Comparison of ENCODE assay signal across 8 cellular contexts in genomic region chr4:87679449-87680169, GRCh38. TPM values are rescaled to one million over a fixed set of nuclear protein-coding genes. Genes with fewer than 3 reads are reported as not detected.
DNase-seq lines count a peak whose midpoint lies in the region; ATAC-seq and TF ChIP-seq lines count a peak whose summit lies in the region.

No MANE protein-coding gene starts in this region.

- H3K4me3 ChIP-seq in H7 (ENCODE audit: insufficient read depth, low read depth, low read length), result no peak overlapping the region

- H3K27me3 Mint-ChIP-seq in CD14-positive monocyte (ENCODE audit: low read depth in 3 of 3), result peaks cover 0 to 2% (median 1%) of the 10 kb centered on the region in 3 donors
- H3K27me3 Mint-ChIP-seq in activated naive CD4-positive, alpha-beta T cell treated with anti-CD3 and anti-CD28 coated beads, Interleukin-2, amount 10 ng/mL, durations not matched to agents 7 days and 5 days, result no peaks in the 10 kb centered on the region
- peaks cover 6% of the 10 kb centered on the region for H3K27me3 Mint-ChIP-seq in osteocyte (ENCODE audit: unreplicated experiment)

- DNase-seq in CD14-positive monocyte (ENCODE audit: low spot score) (no peak), H7 (peak; percentile 40), NCI-H748 (lab: John Stamatoyannopoulos, UW; ENCODE audit: unreplicated experiment) (peak; percentile 38), globus pallidus (ENCODE audit: low spot score) (peak; percentile 85), osteocyte (ENCODE audit: extremely low spot score, unreplicated experiment) (no peak)
- DNase-seq in activated naive CD4-positive, alpha-beta T cell treated with anti-CD3 and anti-CD28 coated beads, Interleukin-2, amount 10 ng/mL, durations not matched to agents 7 days and 5 days, result peak; percentile 34

- H3K36me3 Mint-ChIP-seq in CD14-positive monocyte (no peaks in the 10 kb centered on the region), osteocyte (ENCODE audit: unreplicated experiment) (no peaks in the 10 kb centered on the region)
- no peaks in the 10 kb centered on the region for H3K36me3 Mint-ChIP-seq in activated naive CD4-positive, alpha-beta T cell treated with anti-CD3 and anti-CD28 coated beads, Interleukin-2, amount 10 ng/mL, durations not matched to agents 7 days and 5 days

- CTCF ChIA-PET in activated naive CD4-positive, alpha-beta T cell treated with anti-CD3 and anti-CD28 coated beads, Interleukin-2, amount 10 ng/mL, durations not matched to agents 7 days and 5 days (lab: Charles Lee), result interaction anchor here (1.0 to 2.9 kb wide), 5 partner anchors 13 to 171 kb away, joined by 3 to 20 read pairs (median 3); no protein-coding TSS in a partner anchor

- ATAC-seq in HG02938 (IDR thresholded peaks at IDR 0.05; ENCODE audit: unreplicated experiment) (no peak), GM21619 (IDR thresholded peaks at IDR 0.05; ENCODE audit: unreplicated experiment) (no peak)

- H3K9me3 Mint-ChIP-seq in CD14-positive monocyte (peaks cover 0 to 7% (median 6%) of the 10 kb centered on the region in 7 donors), osteocyte (ENCODE audit: unreplicated experiment) (peaks cover 10% of the 10 kb centered on the region)
- no peaks in the 10 kb centered on the region for H3K9me3 Mint-ChIP-seq in activated naive CD4-positive, alpha-beta T cell treated with anti-CD3 and anti-CD28 coated beads, Interleukin-2, amount 10 ng/mL, durations not matched to agents 7 days and 5 days

- peak; percentile 94 for TF ChIP-seq CTCF in CD14-positive monocyte (IDR thresholded peaks at IDR 0.05)
- peak; percentile 89 for TF ChIP-seq CTCF in osteocyte (IDR thresholded peaks at IDR 0.05)

- H3K36me3 ChIP-seq in H7 (replicated peaks; ENCODE audit: control insufficient read depth, insufficient read depth, low read length), result no peaks in the 10 kb centered on the region

- intact Hi-C loops in CD14-positive monocyte (cut with micrococcal nuclease), result loop anchor here (5.0 to 10.0 kb wide), 5 partner anchors 155 to 535 kb away; partner anchors contain the start of gene MEPE (in 1 of the 2)

- H3K27me3 ChIP-seq in H7 (ENCODE audit: control insufficient read depth, insufficient read depth, low read length), result no peaks in the 10 kb centered on the region

- H3K4me1 Mint-ChIP-seq in CD14-positive monocyte (no peaks in the 10 kb centered on the region), osteocyte (ENCODE audit: unreplicated experiment) (peaks cover 5% of the 10 kb centered on the region)
- no peaks in the 10 kb centered on the region for H3K4me1 Mint-ChIP-seq in activated naive CD4-positive, alpha-beta T cell treated with anti-CD3 and anti-CD28 coated beads, Interleukin-2, amount 10 ng/mL, durations not matched to agents 7 days and 5 days

- no peak overlapping the region for H3K27ac Mint-ChIP-seq in CD14-positive monocyte
- no peak overlapping the region for H3K27ac Mint-ChIP-seq in activated naive CD4-positive, alpha-beta T cell treated with anti-CD3 and anti-CD28 coated beads, Interleukin-2, amount 10 ng/mL, durations not matched to agents 7 days and 5 days
- no peak overlapping the region for H3K27ac Mint-ChIP-seq in osteocyte (ENCODE audit: unreplicated experiment)

- H3K4me3 Mint-ChIP-seq in CD14-positive monocyte (no peak overlapping the region), osteocyte (ENCODE audit: unreplicated experiment) (no peak overlapping the region)
- no peak overlapping the region for H3K4me3 Mint-ChIP-seq in activated naive CD4-positive, alpha-beta T cell treated with anti-CD3 and anti-CD28 coated beads, Interleukin-2, amount 10 ng/mL, durations not matched to agents 7 days and 5 days

RNA-seq across cellular contexts. Expression of gene DMP1, which starts 29.5 kb away (rescaled TPM):
- not detected for polyA plus RNA-seq in CD14-positive monocyte
- total RNA-seq in H7 (2014; rRNA removed; shearing (Covaris generic)), result not detected in 2 replicates
- total RNA-seq in osteocyte, result not detected in 2 replicates

Comparison
In these comparisons a context has a peak if more than half of its experiments do, and no peak if none do; other contexts are left out.
1. DNase-seq: peak in H7 (single experiment), NCI-H748 (single experiment), activated naive CD4-positive, alpha-beta T cell treated with anti-CD3 and anti-CD28 coated beads, Interleukin-2, amount 10 ng/mL, durations not matched to agents 7 days and 5 days (single experiment) and globus pallidus (single experiment); none in CD14-positive monocyte (single experiment) and osteocyte (single experiment).